ENCODE assay signal across 9 cellular contexts in genomic region chr14:75223664-75224154, GRCh38. TPM values are rescaled to one million over a fixed set of nuclear protein-coding genes. Genes with fewer than 3 reads are reported as not detected.
DNase-seq lines count a peak whose midpoint lies in the region; ATAC-seq and TF ChIP-seq lines count a peak whose summit lies in the region.
"Had no signal": no experiment of that assay in that cellular context is flagged by ENCODE, and none has a peak within 500 bp of the region (broad histone marks: within the 10 kb centered on the region; RNA-seq: fewer than 3 reads in every experiment).

No MANE protein-coding gene starts in this region.

- CTCF ChIA-PET in activated CD8-positive, alpha-beta memory T cell treated with anti-CD3 and anti-CD28 coated beads, Interleukin-2, amount 10 ng/mL, durations not matched to agents 7 days and 5 days (lab: Charles Lee): no interaction called here

- no peaks in the 10 kb centered on the region for H3K27me3 ChIP-seq in MM.1S (replicated peaks; ENCODE audit: insufficient read depth, low read length)
- H3K27me3 ChIP-seq in vagina: no peaks in the 10 kb centered on the region

- H3K36me3 ChIP-seq in MM.1S (replicated peaks; ENCODE audit: insufficient read depth, low read length): no peaks in the 10 kb centered on the region
- no peaks in the 10 kb centered on the region for H3K36me3 ChIP-seq in vagina

- TF ChIP-seq CTCF in MM.1S (IDR thresholded peaks at IDR 0.05; ENCODE audit: low read length) (no peak), progenitor cell of endocrine pancreas (IDR thresholded peaks at IDR 0.05; ENCODE audit: unreplicated experiment) (no peak), vagina (IDR thresholded peaks at IDR 0.05) (no peak)

- H3K9ac ChIP-seq in MM.1S (ENCODE audit: low read length): no peak overlapping the region

- peak overlapping the region; percentile 48; the same call in 1 of the 2 replicates for H2AFZ ChIP-seq in MM.1S (ENCODE audit: low read length)

- H3K27ac Mint-ChIP-seq in activated CD8-positive, alpha-beta memory T cell treated with anti-CD3 and anti-CD28 coated beads, Interleukin-2, amount 10 ng/mL, durations not matched to agents 7 days and 5 days: no peak overlapping the region
- peak overlapping the region; percentile 92 for H3K27ac Mint-ChIP-seq in progenitor cell of endocrine pancreas

- H3K4me3 ChIP-seq in MM.1S (ENCODE audit: low read length) (no peak overlapping the region), vagina (no peak overlapping the region)

- H3F3A ChIP-seq in MM.1S (ENCODE audit: insufficient read depth, low read length): no peaks in the 10 kb centered on the region

- H3K4me1 ChIP-seq in MM.1S (ENCODE audit: low read length): peaks cover 14% of the 10 kb centered on the region
- H3K4me1 ChIP-seq in vagina: no peaks in the 10 kb centered on the region

- no peaks in the 10 kb centered on the region for H3K9me2 ChIP-seq in MM.1S (replicated peaks; ENCODE audit: insufficient read depth, low read length)

- no peaks in the 10 kb centered on the region for H4K20me1 ChIP-seq in MM.1S (ENCODE audit: insufficient read depth, low read length)

- no peak overlapping the region for H3K4me3 Mint-ChIP-seq in activated CD8-positive, alpha-beta memory T cell treated with anti-CD3 and anti-CD28 coated beads, Interleukin-2, amount 10 ng/mL, durations not matched to agents 7 days and 5 days
- H3K4me3 Mint-ChIP-seq in progenitor cell of endocrine pancreas (ENCODE audit: low read depth): peak overlapping the region; percentile 20

- peaks cover 14% of the 10 kb centered on the region for H3K4me1 Mint-ChIP-seq in activated CD8-positive, alpha-beta memory T cell treated with anti-CD3 and anti-CD28 coated beads, Interleukin-2, amount 10 ng/mL, durations not matched to agents 7 days and 5 days
- H3K4me1 Mint-ChIP-seq in progenitor cell of endocrine pancreas (ENCODE audit: low read depth): peaks cover 30% of the 10 kb centered on the region

- no peaks in the 10 kb centered on the region for H3K9me3 ChIP-seq in MM.1S (replicated peaks; ENCODE audit: insufficient read depth, low read length)
- H3K9me3 ChIP-seq in vagina: no peaks in the 10 kb centered on the region

- ATAC-seq in activated CD8-positive, alpha-beta memory T cell treated with anti-CD3 and anti-CD28 coated beads, Interleukin-2, amount 10 ng/mL, durations not matched to agents 7 days and 5 days: no peak
- ATAC-seq in GM19328 (IDR thresholded peaks at IDR 0.05; ENCODE audit: unreplicated experiment): no peak

- intact Hi-C loops in vagina (cut with DNase I): no loop called here

- TF ChIP-seq POLR2A in vagina (IDR thresholded peaks at IDR 0.05): no peak

- peak; percentile 55 for DNase-seq in activated CD8-positive, alpha-beta memory T cell treated with anti-CD3 and anti-CD28 coated beads, Interleukin-2, amount 10 ng/mL, durations not matched to agents 7 days and 5 days
- DNase-seq in activated CD8-positive, alpha-beta memory T cell treated with anti-CD3 and anti-CD28 coated beads, Interleukin-2, amount 50 U/mL, for 4 hours: no peak
- DNase-seq in MM.1S (peak; percentile 7), cerebellar cortex (ENCODE audit: low spot score) (peak; percentile 54), progenitor cell of endocrine pancreas (ENCODE audit: low spot score, unreplicated experiment) (peak; percentile 21), NCI-H2227 (lab: John Stamatoyannopoulos, UW; ENCODE audit: unreplicated experiment) (no peak), vagina (ENCODE audit: extremely low spot score in 2 of 2) (no peak)

- H3K9me3 Mint-ChIP-seq in activated CD8-positive, alpha-beta memory T cell treated with anti-CD3 and anti-CD28 coated beads, Interleukin-2, amount 10 ng/mL, durations not matched to agents 7 days and 5 days (ENCODE audit: low read depth): no peaks in the 10 kb centered on the region
- H3K9me3 Mint-ChIP-seq in progenitor cell of endocrine pancreas (ENCODE audit: low read depth): no peaks in the 10 kb centered on the region

- H3K4me2 ChIP-seq in MM.1S (ENCODE audit: low read depth, low read length): peak overlapping the region; percentile 39; the same call in 1 of the 2 replicates

- H3K27ac ChIP-seq in MM.1S (ENCODE audit: low read length) (peak overlapping the region; percentile 52; the same call in 1 of the 2 replicates), vagina (no peak overlapping the region)
- H3K27ac ChIP-seq: VCaP had no signal

- H3K79me2 ChIP-seq in MM.1S (ENCODE audit: low read length): no peaks in the 10 kb centered on the region

- H3K36me3 Mint-ChIP-seq in activated CD8-positive, alpha-beta memory T cell treated with anti-CD3 and anti-CD28 coated beads, Interleukin-2, amount 10 ng/mL, durations not matched to agents 7 days and 5 days: no peaks in the 10 kb centered on the region
- no peaks in the 10 kb centered on the region for H3K36me3 Mint-ChIP-seq in progenitor cell of endocrine pancreas (ENCODE audit: insufficient read depth)

- peaks cover 12% of the 10 kb centered on the region for H3K27me3 Mint-ChIP-seq in activated CD8-positive, alpha-beta memory T cell treated with anti-CD3 and anti-CD28 coated beads, Interleukin-2, amount 10 ng/mL, durations not matched to agents 7 days and 5 days
- no peaks in the 10 kb centered on the region for H3K27me3 Mint-ChIP-seq in progenitor cell of endocrine pancreas

RNA-seq across cellular contexts. Expression of gene TMED10, which starts 47.3 kb away (rescaled TPM):
- total RNA-seq in activated CD8-positive, alpha-beta memory T cell treated with anti-CD3 and anti-CD28 coated beads, Interleukin-2, amount 10 ng/mL, durations not matched to agents 7 days and 5 days: 100 to 1,000 TPM; 129 to 166 TPM
- total RNA-seq in progenitor cell of endocrine pancreas (282 and 288 TPM in 2 replicates), vagina (249 TPM)

RNA-seq across cellular contexts. Expression of gene FOS, which starts 54.9 kb away (rescaled TPM):
- total RNA-seq in activated CD8-positive, alpha-beta memory T cell treated with anti-CD3 and anti-CD28 coated beads, Interleukin-2, amount 10 ng/mL, durations not matched to agents 7 days and 5 days: 10 to 100 TPM in 1 of 2 experiments, 1 to 10 TPM in 1; 6.9 to 78.6 TPM
- 73.7 and 88.8 TPM in 2 replicates for total RNA-seq in progenitor cell of endocrine pancreas
- total RNA-seq in vagina: 884 TPM

Comparison
In these comparisons a context has a peak if more than half of its experiments do, and no peak if none do; other contexts are left out.
1. DNase-seq: peak in activated CD8-positive, alpha-beta memory T cell treated with anti-CD3 and anti-CD28 coated beads, Interleukin-2, amount 10 ng/mL, durations not matched to agents 7 days and 5 days (single experiment), MM.1S (single experiment), cerebellar cortex (single experiment) and progenitor cell of endocrine pancreas (single experiment); none in activated CD8-positive, alpha-beta memory T cell treated with anti-CD3 and anti-CD28 coated beads, Interleukin-2, amount 50 U/mL, for 4 hours (single experiment), NCI-H2227 (single experiment) and vagina (0 of 2).